12 cellular contexts compared by ENCODE assay signal in genomic region chr3:42097166-42097946, GRCh38. TPM values are rescaled to one million over a fixed set of nuclear protein-coding genes. Genes with fewer than 3 reads are reported as not detected.
DNase-seq lines count a peak whose midpoint lies in the region; ATAC-seq lines count a peak whose summit lies in the region.
"Had no signal": no experiment of that assay in that cellular context is flagged by ENCODE, and none has a peak within 500 bp of the region (broad histone marks: within the 10 kb centered on the region; RNA-seq: fewer than 3 reads in every experiment).

No MANE protein-coding gene starts in this region.

- ATAC-seq in Right ventricle myocardium inferior = no peak
- peak; percentile 71 for ATAC-seq in stimulated activated naive CD8-positive, alpha-beta T cell treated with anti-CD3 and anti-CD28 coated beads, Interleukin-15, amount 100 ng/mL, for 72 hours
- no peak for ATAC-seq in HG03432 (IDR thresholded peaks at IDR 0.05; ENCODE audit: unreplicated experiment)
- no peak for ATAC-seq in GM19452 (IDR thresholded peaks at IDR 0.05; ENCODE audit: unreplicated experiment)
- ATAC-seq: upper lobe of right lung had no signal

- no peaks in the 10 kb centered on the region for H3K27me3 Mint-ChIP-seq in stimulated activated naive CD8-positive, alpha-beta T cell treated with anti-CD3 and anti-CD28 coated beads, Interleukin-15, amount 100 ng/mL, for 72 hours

- peaks cover 54% of the 10 kb centered on the region for H3K4me1 Mint-ChIP-seq in stimulated activated naive CD8-positive, alpha-beta T cell treated with anti-CD3 and anti-CD28 coated beads, Interleukin-15, amount 100 ng/mL, for 72 hours

- H3K27ac Mint-ChIP-seq in stimulated activated naive CD8-positive, alpha-beta T cell treated with anti-CD3 and anti-CD28 coated beads, Interleukin-15, amount 100 ng/mL, for 72 hours = peak overlapping the region in 1 of 2 donors; percentile 59

- H3K4me3 Mint-ChIP-seq in stimulated activated naive CD8-positive, alpha-beta T cell treated with anti-CD3 and anti-CD28 coated beads, Interleukin-15, amount 100 ng/mL, for 72 hours = no peak overlapping the region
- H3K4me3 Mint-ChIP-seq: CD14-positive monocyte had no signal

- DNase-seq in cardiac septum (ENCODE audit: low spot score) = peak; percentile 58
- no peak for DNase-seq in Right ventricle myocardium inferior (ENCODE audit: missing footprints)
- peak; percentile 2 for DNase-seq in activated naive CD8-positive, alpha-beta T cell treated with anti-CD3 and anti-CD28 coated beads, Interleukin-2, amount 50 U/mL, for 16 hours (ENCODE audit: low read depth, low spot score)
- peak; percentile 54 for DNase-seq in hepatic stellate cell (ENCODE audit: low spot score)
- DNase-seq in stimulated activated naive CD8-positive, alpha-beta T cell treated with anti-CD3 and anti-CD28 coated beads, Interleukin-15, amount 100 ng/mL, for 72 hours = no peak
- no peak for DNase-seq in COLO668 (lab: John Stamatoyannopoulos, UW; ENCODE audit: unreplicated experiment)
- DNase-seq: H7, NCI-H510A treated with DMSO at 0.1 percent for 48 hours, upper lobe of right lung had no signal

- H3K9me3 Mint-ChIP-seq in stimulated activated naive CD8-positive, alpha-beta T cell treated with anti-CD3 and anti-CD28 coated beads, Interleukin-15, amount 100 ng/mL, for 72 hours = peaks cover 4% of the 10 kb centered on the region in 2 donors
- H3K9me3 Mint-ChIP-seq: CD14-positive monocyte had no signal

- intact Hi-C loops in cardiac septum (cut with DNase I) (loop anchor here (5.0 kb wide), 1 partner anchor 35 kb away; no protein-coding TSS in a partner anchor), Right ventricle myocardium inferior (cut with DNase I) (loop anchor here (5.0 kb wide), 2 partner anchors 35 to 135 kb away; partner anchors contain the start of gene ULK4)

RNA-seq across cellular contexts. Expression of gene TRAK1, which starts 6.2 kb away (rescaled TPM):
- total RNA-seq in cardiac septum = 246 TPM
- total RNA-seq in Right ventricle myocardium inferior = 267 TPM

Comparison
In these comparisons a context has a peak if more than half of its experiments do, and no peak if none do; other contexts are left out.
1. DNase-seq: peak in cardiac septum (single experiment), activated naive CD8-positive, alpha-beta T cell treated with anti-CD3 and anti-CD28 coated beads, Interleukin-2, amount 50 U/mL, for 16 hours (single experiment) and hepatic stellate cell (single experiment); none in Right ventricle myocardium inferior (single experiment), stimulated activated naive CD8-positive, alpha-beta T cell treated with anti-CD3 and anti-CD28 coated beads, Interleukin-15, amount 100 ng/mL, for 72 hours (0 of 2) and COLO668 (single experiment).